1 cellular context compared by ENCODE assay signal in genomic region chr1:150826299-150826698, GRCh38.
TF ChIP-seq lines count a peak whose summit lies in the region.

No MANE protein-coding gene starts in this region.

TF ChIP-seq in HepG2, 621 proteins besides CTCF, POLR2A, EP300 and RAD21:
- TF ChIP-seq MED1 (CRISPR knock-in tag; IDR thresholded peaks at IDR 0.05) (no peak), ZNF850 (CRISPR knock-in tag; conservative IDR thresholded peaks at IDR 0.05) (no peak), ZNF816 (CRISPR knock-in tag; IDR thresholded peaks at IDR 0.05; ENCODE audit: borderline replicate concordance) (no peak), DNMT1 (CRISPR knock-in tag; IDR thresholded peaks at IDR 0.05) (no peak)
